In genomic region chr22:36757608-36758220, GRCh38 we compare ENCODE assay signal across 8 cellular contexts. TPM values are rescaled to one million over a fixed set of nuclear protein-coding genes. Genes with fewer than 3 reads are reported as not detected.
DNase-seq lines count a peak whose midpoint lies in the region; ATAC-seq, FAIRE-seq and TF ChIP-seq lines count a peak whose summit lies in the region.

No MANE protein-coding gene starts in this region.

- DNase-seq in GM12864 (ENCODE audit: low read depth) (peak; percentile 30), NCI-H1092 treated with DMSO at 0.1 percent for 48 hours (lab: John Stamatoyannopoulos, UW) (peak; percentile 59), brain pericyte (ENCODE audit: low read depth, low spot score) (peak; percentile 16), keratinocyte (ENCODE audit: low read depth, low spot score) (peak; percentile 21)
- peak; percentile 72 for DNase-seq in stimulated activated CD4-positive, alpha-beta T cell treated with anti-CD3 and anti-CD28 coated beads, Interleukin-1b, Interleukin-23, amount 100 ng/mL, for 48 hours

- no peak overlapping the region for H2AFZ ChIP-seq in keratinocyte (ENCODE audit: control insufficient read depth, low read length)

- H3K36me3 ChIP-seq in keratinocyte (ENCODE audit: control insufficient read depth in 2 of 2, extremely low read depth in 1 of 2, insufficient read depth in 2 of 2, low read length in 2 of 2) = peaks cover 0 to 1% of the 10 kb centered on the region in 2 experiments

- no peaks in the 10 kb centered on the region for H3K9me3 ChIP-seq in keratinocyte (ENCODE audit: control insufficient read depth, low read depth, low read length)

- H3K4me3 ChIP-seq in GM12864 (ENCODE audit: low read depth, low read length) (no peak overlapping the region), keratinocyte (ENCODE audit: control insufficient read depth in 2 of 3, extremely low read depth in 1 of 3, insufficient read depth in 2 of 3, low read depth in 1 of 3, low read length in 3 of 3) (no peak overlapping the region)

- dilution Hi-C loops in keratinocyte (cut with MboI; ENCODE audit: extremely low pct_ligation_motif_present, low sequenced_read_pairs) = no loop called here

- peaks cover 10% of the 10 kb centered on the region for H3K4me1 ChIP-seq in keratinocyte (ENCODE audit: control insufficient read depth, extremely low read depth, insufficient read depth, low read length)

- H4K20me1 ChIP-seq in keratinocyte (ENCODE audit: control insufficient read depth, extremely low read depth, insufficient read depth, low read length) = peaks cover under 1% of the 10 kb centered on the region

- H3K27me3 ChIP-seq in keratinocyte (ENCODE audit: control insufficient read depth, extremely low read depth, insufficient read depth, low read length) = no peaks in the 10 kb centered on the region

- H3K79me2 ChIP-seq in keratinocyte (ENCODE audit: control insufficient read depth, insufficient read depth, low read length) = no peaks in the 10 kb centered on the region

- H3K9ac ChIP-seq in keratinocyte (ENCODE audit: control insufficient read depth, extremely low read depth, insufficient read depth, low read length) = no peak overlapping the region

- no peak overlapping the region for H3K4me2 ChIP-seq in keratinocyte (ENCODE audit: control insufficient read depth, extremely low read depth, insufficient read depth, low read depth, low read length)

- no peaks in the 10 kb centered on the region for H3K9me1 ChIP-seq in keratinocyte (ENCODE audit: control insufficient read depth, extremely low read depth, insufficient read depth, low read length)

- no peak for ATAC-seq in GM19324 (IDR thresholded peaks at IDR 0.05; ENCODE audit: low FRiP score, unreplicated experiment)
- no peak for ATAC-seq in HG03025 (IDR thresholded peaks at IDR 0.05; ENCODE audit: low FRiP score, unreplicated experiment)

- peak; percentile 39 for FAIRE-seq in keratinocyte (lab: Jason Lieb, UNC)

- H3K27ac ChIP-seq in VCaP (no peak overlapping the region), keratinocyte (ENCODE audit: control insufficient read depth, insufficient read depth, low read length) (no peak overlapping the region)

- TF ChIP-seq CTCF in GM12864 (IDR thresholded peaks at IDR 0.05; ENCODE audit: low read depth, low read length, missing control alignments) = peak; percentile 91
- TF ChIP-seq CTCF in VCaP (conservative IDR thresholded peaks at IDR 0.05) = peak; percentile 89
- TF ChIP-seq CTCF in keratinocyte (optimal IDR thresholded peaks at IDR 0.05 in 1 of 3, IDR thresholded peaks at IDR 0.05 in 1 of 3, conservative IDR thresholded peaks at IDR 0.05 in 1 of 3; ENCODE audit: extremely low read depth in 1 of 3, insufficient read depth in 2 of 3, low read length in 3 of 3) = peak; percentile 87 to 92 (median 90)

RNA-seq across cellular contexts. Expression of gene IFT27, which starts 18.2 kb away (rescaled TPM):
- 11.5 to 19.2 TPM (median 18.5 TPM) in 3 replicates for polyA plus RNA-seq in keratinocyte
- 5.1 TPM for polyA plus RNA-seq in keratinocyte (2011; ENCODE audit: low read depth)
- polyA plus RNA-seq in keratinocyte (2011; cell fraction: cytosol; rRNA removed) = 6.9 and 8.3 TPM in 2 replicates
- 37.0 and 41.5 TPM in 2 replicates for polyA plus RNA-seq in keratinocyte (2011; cell fraction: nucleus; rRNA removed)
- 14.3 and 19.6 TPM in 2 replicates for polyA plus RNA-seq in keratinocyte (2012; ENCODE audit: low replicate concordance)
- polyA minus RNA-seq in keratinocyte = 10.2 to 11.8 TPM (median 10.3 TPM) in 3 replicates
- 8.1 TPM for polyA minus RNA-seq in keratinocyte (2011; cell fraction: cytosol; rRNA and poly(A)+ RNA removed)
- 6.1 and 10.9 TPM in 2 replicates for polyA minus RNA-seq in keratinocyte (2011; cell fraction: nucleus; rRNA and poly(A)+ RNA removed)

RNA-seq across cellular contexts. Expression of gene CACNG2, which starts 54.2 kb away (rescaled TPM):
- polyA plus RNA-seq in keratinocyte = not detected in 3 replicates
- not detected for polyA plus RNA-seq in keratinocyte (2011; ENCODE audit: low read depth)
- not detected in 2 replicates for polyA plus RNA-seq in keratinocyte (2011; cell fraction: cytosol; rRNA removed)
- polyA plus RNA-seq in keratinocyte (2011; cell fraction: nucleus; rRNA removed) = not detected in 2 replicates
- polyA plus RNA-seq in keratinocyte (2012; ENCODE audit: low replicate concordance) = not detected in 2 replicates
- polyA minus RNA-seq in keratinocyte = not detected in 3 replicates
- not detected for polyA minus RNA-seq in keratinocyte (2011; cell fraction: cytosol; rRNA and poly(A)+ RNA removed)
- not detected in 2 replicates for polyA minus RNA-seq in keratinocyte (2011; cell fraction: nucleus; rRNA and poly(A)+ RNA removed)

RNA-seq across cellular contexts. Expression of gene PVALB, which starts 59.1 kb away (rescaled TPM):
- polyA plus RNA-seq in keratinocyte = not detected in 3 replicates
- not detected for polyA plus RNA-seq in keratinocyte (2011; ENCODE audit: low read depth)
- polyA plus RNA-seq in keratinocyte (2011; cell fraction: cytosol; rRNA removed) = not detected in 2 replicates
- not detected in 2 replicates for polyA plus RNA-seq in keratinocyte (2011; cell fraction: nucleus; rRNA removed)
- polyA plus RNA-seq in keratinocyte (2012; ENCODE audit: low replicate concordance) = not detected in 2 replicates
- polyA minus RNA-seq in keratinocyte = not detected in 3 replicates
- not detected for polyA minus RNA-seq in keratinocyte (2011; cell fraction: cytosol; rRNA and poly(A)+ RNA removed)
- polyA minus RNA-seq in keratinocyte (2011; cell fraction: nucleus; rRNA and poly(A)+ RNA removed) = not detected in 2 replicates

Comparison
In these comparisons a context has a peak if more than half of its experiments do, and no peak if none do; other contexts are left out.
1. DNase-seq: peak in every context shown above with its lines; median percentile 72 in stimulated activated CD4-positive, alpha-beta T cell treated with anti-CD3 and anti-CD28 coated beads, Interleukin-1b, Interleukin-23, amount 100 ng/mL, for 48 hours; 59 in NCI-H1092 treated with DMSO at 0.1 percent for 48 hours; 30 in GM12864; 21 in keratinocyte; 16 in brain pericyte.